1 cellular context compared by ENCODE assay signal in the genomic region with DNA sequence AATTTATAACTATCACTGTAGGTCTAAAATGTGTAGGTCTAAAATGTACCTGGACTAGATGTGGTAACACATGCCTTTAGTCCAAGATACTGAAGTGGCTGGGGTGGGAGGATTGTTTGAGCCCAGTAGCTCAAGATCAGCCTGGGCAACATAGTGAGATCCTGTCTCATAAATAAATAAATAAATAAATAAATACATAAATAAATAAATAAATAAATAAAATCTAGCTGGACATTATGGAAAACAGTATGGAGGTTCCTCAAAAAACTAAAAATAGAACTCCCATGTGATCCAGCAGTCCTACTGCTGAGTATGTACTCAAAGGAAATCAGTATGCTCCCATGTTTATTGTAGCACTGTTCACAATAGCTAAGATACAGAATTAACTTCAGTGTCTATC.
TF ChIP-seq lines count a peak whose summit lies in the region.

No MANE protein-coding gene starts in this region.

TF ChIP-seq in HEK293, 187 proteins besides CTCF, POLR2A, EP300 and RAD21 (continued from another document):
- TF ChIP-seq, protein P1, sequence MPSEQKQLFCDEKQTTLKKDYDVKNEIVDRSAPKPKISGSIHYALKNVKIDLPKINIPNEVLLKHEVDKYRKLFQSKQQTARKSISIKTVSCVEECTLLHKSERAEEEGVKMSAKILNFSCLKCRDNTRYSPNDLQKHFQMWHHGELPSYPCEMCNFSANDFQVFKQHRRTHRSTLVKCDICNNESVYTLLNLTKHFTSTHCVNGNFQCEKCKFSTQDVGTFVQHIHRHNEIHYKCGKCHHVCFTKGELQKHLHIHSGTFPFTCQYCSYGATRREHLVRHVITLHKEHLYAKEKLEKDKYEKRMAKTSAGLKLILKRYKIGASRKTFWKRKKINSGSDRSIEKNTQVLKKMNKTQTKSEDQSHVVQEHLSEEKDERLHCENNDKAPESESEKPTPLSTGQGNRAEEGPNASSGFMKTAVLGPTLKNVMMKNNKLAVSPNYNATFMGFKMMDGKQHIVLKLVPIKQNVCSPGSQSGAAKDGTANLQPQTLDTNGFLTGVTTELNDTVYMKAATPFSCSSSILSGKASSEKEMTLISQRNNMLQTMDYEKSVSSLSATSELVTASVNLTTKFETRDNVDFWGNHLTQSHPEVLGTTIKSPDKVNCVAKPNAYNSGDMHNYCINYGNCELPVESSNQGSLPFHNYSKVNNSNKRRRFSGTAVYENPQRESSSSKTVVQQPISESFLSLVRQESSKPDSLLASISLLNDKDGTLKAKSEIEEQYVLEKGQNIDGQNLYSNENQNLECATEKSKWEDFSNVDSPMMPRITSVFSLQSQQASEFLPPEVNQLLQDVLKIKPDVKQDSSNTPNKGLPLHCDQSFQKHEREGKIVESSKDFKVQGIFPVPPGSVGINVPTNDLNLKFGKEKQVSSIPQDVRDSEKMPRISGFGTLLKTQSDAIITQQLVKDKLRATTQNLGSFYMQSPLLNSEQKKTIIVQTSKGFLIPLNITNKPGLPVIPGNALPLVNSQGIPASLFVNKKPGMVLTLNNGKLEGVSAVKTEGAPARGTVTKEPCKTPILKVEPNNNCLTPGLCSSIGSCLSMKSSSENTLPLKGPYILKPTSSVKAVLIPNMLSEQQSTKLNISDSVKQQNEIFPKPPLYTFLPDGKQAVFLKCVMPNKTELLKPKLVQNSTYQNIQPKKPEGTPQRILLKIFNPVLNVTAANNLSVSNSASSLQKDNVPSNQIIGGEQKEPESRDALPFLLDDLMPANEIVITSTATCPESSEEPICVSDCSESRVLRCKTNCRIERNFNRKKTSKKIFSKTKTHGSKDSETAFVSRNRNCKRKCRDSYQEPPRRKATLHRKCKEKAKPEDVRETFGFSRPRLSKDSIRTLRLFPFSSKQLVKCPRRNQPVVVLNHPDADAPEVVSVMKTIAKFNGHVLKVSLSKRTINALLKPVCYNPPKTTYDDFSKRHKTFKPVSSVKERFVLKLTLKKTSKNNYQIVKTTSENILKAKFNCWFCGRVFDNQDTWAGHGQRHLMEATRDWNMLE (tag by site-specific recombination; conservative IDR thresholded peaks at IDR 0.05; ENCODE audit: low read depth) = peak; percentile 51; the same call in 1 of the 2 replicates
